Comparison of ENCODE assay signal across 1 cellular context in the genomic region with DNA sequence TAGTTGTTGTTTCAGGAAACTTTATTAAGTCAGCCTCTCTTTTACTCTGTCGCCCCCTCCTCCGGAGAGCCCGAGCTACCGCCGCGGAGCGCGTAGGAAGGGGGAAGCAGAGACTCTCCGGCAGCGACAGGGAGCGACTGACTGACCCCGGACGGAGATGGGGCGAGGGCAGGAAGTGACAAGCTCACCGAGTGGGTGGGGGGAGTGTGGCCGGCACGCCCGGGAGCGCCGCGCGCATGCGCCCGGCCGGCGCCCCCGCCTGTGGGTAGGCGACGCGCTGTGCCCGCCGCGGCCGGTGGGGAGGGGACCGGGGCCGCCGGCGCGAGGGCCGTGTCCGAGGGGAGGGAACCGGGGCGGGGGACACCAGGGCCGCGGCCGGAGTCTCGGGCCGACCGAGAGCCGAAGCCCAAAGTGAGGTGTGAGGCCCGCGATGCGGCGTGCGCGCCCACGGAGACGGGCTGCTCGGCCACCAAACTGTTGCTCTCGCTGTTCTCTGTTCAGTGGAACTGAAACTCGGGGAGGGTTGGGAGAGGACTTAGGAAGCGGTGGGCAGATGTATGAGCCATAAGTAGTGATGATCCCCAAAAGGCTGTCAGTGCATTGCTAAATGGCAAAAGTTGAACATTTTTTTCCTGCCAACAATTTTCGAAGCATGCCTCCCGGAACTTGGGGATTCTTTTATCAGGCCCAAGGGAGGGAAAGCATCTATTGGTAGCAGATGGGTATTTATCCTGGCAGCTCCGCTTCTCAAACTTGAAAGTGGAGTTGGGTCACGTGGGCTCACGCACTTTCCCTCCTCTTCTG.
TF ChIP-seq lines count a peak whose summit lies in the region.

A gene with protein sequence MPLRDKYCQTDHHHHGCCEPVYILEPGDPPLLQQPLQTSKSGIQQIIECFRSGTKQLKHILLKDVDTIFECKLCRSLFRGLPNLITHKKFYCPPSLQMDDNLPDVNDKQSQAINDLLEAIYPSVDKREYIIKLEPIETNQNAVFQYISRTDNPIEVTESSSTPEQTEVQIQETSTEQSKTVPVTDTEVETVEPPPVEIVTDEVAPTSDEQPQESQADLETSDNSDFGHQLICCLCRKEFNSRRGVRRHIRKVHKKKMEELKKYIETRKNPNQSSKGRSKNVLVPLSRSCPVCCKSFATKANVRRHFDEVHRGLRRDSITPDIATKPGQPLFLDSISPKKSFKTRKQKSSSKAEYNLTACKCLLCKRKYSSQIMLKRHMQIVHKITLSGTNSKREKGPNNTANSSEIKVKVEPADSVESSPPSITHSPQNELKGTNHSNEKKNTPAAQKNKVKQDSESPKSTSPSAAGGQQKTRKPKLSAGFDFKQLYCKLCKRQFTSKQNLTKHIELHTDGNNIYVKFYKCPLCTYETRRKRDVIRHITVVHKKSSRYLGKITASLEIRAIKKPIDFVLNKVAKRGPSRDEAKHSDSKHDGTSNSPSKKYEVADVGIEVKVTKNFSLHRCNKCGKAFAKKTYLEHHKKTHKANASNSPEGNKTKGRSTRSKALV (minus strand): TSS at position 143 of the 804 bp plus-strand sequence. CDS start 1,151 bp downstream, outside the sequence.

TF ChIP-seq in HepG2, 621 proteins besides CTCF, POLR2A, EP300 and RAD21 (continued from another document and continues in another):
- TF ChIP-seq, protein P1, sequence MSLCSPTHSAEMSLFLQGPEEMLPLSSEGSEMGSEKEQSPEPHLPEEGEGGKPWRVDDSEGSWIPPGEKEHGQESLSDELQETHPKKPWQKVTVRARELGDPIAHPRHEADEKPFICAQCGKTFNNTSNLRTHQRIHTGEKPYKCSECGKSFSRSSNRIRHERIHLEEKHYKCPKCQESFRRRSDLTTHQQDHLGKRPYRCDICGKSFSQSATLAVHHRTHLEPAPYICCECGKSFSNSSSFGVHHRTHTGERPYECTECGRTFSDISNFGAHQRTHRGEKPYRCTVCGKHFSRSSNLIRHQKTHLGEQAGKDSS (CRISPR knock-in tag; IDR thresholded peaks at IDR 0.05; ENCODE audit: borderline replicate concordance, low read depth): 0 out of 2 replicates have a peak, but pooled peaks have one; percentile 1
- TF ChIP-seq ZNF775 (CRISPR knock-in tag; IDR thresholded peaks at IDR 0.05; ENCODE audit: borderline replicate concordance): no peak
- no peak for TF ChIP-seq ZNF441 (CRISPR knock-in tag; IDR thresholded peaks at IDR 0.05; ENCODE audit: borderline replicate concordance)
- no peak for TF ChIP-seq NR2F6 (IDR thresholded peaks at IDR 0.05)
- TF ChIP-seq NR2F6 (CRISPR knock-in tag; IDR thresholded peaks at IDR 0.05): no peak; the same call in 1 of the 2 replicates
- peak; percentile 82 for TF ChIP-seq RBFOX2 (IDR thresholded peaks at IDR 0.05; ENCODE audit: low read depth, low read length)
- TF ChIP-seq ZNF260 (CRISPR knock-in tag; IDR thresholded peaks at IDR 0.05; ENCODE audit: borderline replicate concordance, low read depth): no peak
- TF ChIP-seq NR3C1 (CRISPR knock-in tag; IDR thresholded peaks at IDR 0.05): no peak
- TF ChIP-seq, protein P2, sequence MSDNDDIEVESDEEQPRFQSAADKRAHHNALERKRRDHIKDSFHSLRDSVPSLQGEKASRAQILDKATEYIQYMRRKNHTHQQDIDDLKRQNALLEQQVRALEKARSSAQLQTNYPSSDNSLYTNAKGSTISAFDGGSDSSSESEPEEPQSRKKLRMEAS (IDR thresholded peaks at IDR 0.05): peak; percentile 43
- TF ChIP-seq, protein P3, sequence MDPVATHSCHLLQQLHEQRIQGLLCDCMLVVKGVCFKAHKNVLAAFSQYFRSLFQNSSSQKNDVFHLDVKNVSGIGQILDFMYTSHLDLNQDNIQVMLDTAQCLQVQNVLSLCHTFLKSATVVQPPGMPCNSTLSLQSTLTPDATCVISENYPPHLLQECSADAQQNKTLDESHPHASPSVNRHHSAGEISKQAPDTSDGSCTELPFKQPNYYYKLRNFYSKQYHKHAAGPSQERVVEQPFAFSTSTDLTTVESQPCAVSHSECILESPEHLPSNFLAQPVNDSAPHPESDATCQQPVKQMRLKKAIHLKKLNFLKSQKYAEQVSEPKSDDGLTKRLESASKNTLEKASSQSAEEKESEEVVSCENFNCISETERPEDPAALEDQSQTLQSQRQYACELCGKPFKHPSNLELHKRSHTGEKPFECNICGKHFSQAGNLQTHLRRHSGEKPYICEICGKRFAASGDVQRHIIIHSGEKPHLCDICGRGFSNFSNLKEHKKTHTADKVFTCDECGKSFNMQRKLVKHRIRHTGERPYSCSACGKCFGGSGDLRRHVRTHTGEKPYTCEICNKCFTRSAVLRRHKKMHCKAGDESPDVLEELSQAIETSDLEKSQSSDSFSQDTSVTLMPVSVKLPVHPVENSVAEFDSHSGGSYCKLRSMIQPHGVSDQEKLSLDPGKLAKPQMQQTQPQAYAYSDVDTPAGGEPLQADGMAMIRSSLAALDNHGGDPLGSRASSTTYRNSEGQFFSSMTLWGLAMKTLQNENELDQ (CRISPR knock-in tag; IDR thresholded peaks at IDR 0.05; ENCODE audit: borderline replicate concordance): no peak
- TF ChIP-seq ZSCAN20 (CRISPR knock-in tag; IDR thresholded peaks at IDR 0.05; ENCODE audit: borderline replicate concordance): peak; percentile 21; the same call in 1 of the 2 replicates
- TF ChIP-seq ZNF816 (CRISPR knock-in tag; IDR thresholded peaks at IDR 0.05; ENCODE audit: borderline replicate concordance): peak; percentile 48; the same call in 1 of the 2 replicates
- TF ChIP-seq IKZF4 (CRISPR knock-in tag; IDR thresholded peaks at IDR 0.05; ENCODE audit: borderline replicate concordance, low read depth, not compliant biosample characterization): peak; percentile 60
- no peak for TF ChIP-seq RORA (CRISPR knock-in tag; IDR thresholded peaks at IDR 0.05)
- TF ChIP-seq, protein P4, sequence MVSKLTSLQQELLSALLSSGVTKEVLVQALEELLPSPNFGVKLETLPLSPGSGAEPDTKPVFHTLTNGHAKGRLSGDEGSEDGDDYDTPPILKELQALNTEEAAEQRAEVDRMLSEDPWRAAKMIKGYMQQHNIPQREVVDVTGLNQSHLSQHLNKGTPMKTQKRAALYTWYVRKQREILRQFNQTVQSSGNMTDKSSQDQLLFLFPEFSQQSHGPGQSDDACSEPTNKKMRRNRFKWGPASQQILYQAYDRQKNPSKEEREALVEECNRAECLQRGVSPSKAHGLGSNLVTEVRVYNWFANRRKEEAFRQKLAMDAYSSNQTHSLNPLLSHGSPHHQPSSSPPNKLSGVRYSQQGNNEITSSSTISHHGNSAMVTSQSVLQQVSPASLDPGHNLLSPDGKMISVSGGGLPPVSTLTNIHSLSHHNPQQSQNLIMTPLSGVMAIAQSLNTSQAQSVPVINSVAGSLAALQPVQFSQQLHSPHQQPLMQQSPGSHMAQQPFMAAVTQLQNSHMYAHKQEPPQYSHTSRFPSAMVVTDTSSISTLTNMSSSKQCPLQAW (CRISPR knock-in tag; IDR thresholded peaks at IDR 0.05): 0 out of 2 replicates have a peak, but pooled peaks have one; percentile 63
- no peak for TF ChIP-seq NCOR1 (IDR thresholded peaks at IDR 0.05; ENCODE audit: borderline replicate concordance, low read length)
- peak; percentile 82 for TF ChIP-seq ZBTB2 (CRISPR knock-in tag; IDR thresholded peaks at IDR 0.05; ENCODE audit: low read depth)
- TF ChIP-seq ZNF34 (CRISPR knock-in tag; IDR thresholded peaks at IDR 0.05; ENCODE audit: borderline replicate concordance): no peak
- no peak for TF ChIP-seq SNAI1 (CRISPR knock-in tag; IDR thresholded peaks at IDR 0.05; ENCODE audit: borderline replicate concordance)
- no peak; the same call in 1 of the 2 replicates for TF ChIP-seq NCOA2 (CRISPR knock-in tag; IDR thresholded peaks at IDR 0.05)
- no peak for TF ChIP-seq NFE2L1 (CRISPR knock-in tag; IDR thresholded peaks at IDR 0.05; ENCODE audit: borderline replicate concordance)
- TF ChIP-seq ZNF275 (CRISPR knock-in tag; IDR thresholded peaks at IDR 0.05; ENCODE audit: borderline replicate concordance): no peak
- no peak for TF ChIP-seq AGO2 (optimal IDR thresholded peaks at IDR 0.05; ENCODE audit: low read depth, low read length)
- TF ChIP-seq U2AF2 (IDR thresholded peaks at IDR 0.05; ENCODE audit: low read depth, low read length): no peak
- no peak for TF ChIP-seq ZNF569 (CRISPR knock-in tag; IDR thresholded peaks at IDR 0.05; ENCODE audit: borderline replicate concordance)
- TF ChIP-seq MIXL1 (CRISPR knock-in tag; IDR thresholded peaks at IDR 0.05): no peak
- no peak for TF ChIP-seq ZNF724P (CRISPR knock-in tag; IDR thresholded peaks at IDR 0.05; ENCODE audit: borderline replicate concordance)
- TF ChIP-seq, protein P5, sequence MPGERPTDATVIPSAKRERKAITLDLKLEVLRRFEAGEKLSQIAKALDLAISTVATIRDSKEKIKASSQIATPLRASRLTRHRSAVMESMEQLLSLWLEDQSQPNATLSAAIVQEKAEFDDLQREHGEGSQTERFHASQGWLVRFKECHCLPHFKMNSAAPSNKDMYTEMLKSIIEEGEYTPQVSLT (CRISPR knock-in tag; IDR thresholded peaks at IDR 0.05; ENCODE audit: borderline replicate concordance, low read depth): no peak
- TF ChIP-seq ZKSCAN8 (CRISPR knock-in tag; IDR thresholded peaks at IDR 0.05; ENCODE audit: borderline replicate concordance): no peak
- TF ChIP-seq XBP1 (CRISPR knock-in tag; IDR thresholded peaks at IDR 0.05): no peak
- no peak for TF ChIP-seq FOXM1 (CRISPR knock-in tag; IDR thresholded peaks at IDR 0.05)
- no peak for TF ChIP-seq PITX1 (CRISPR knock-in tag; IDR thresholded peaks at IDR 0.05)
- peak; percentile 98 for TF ChIP-seq NR2C2 (CRISPR knock-in tag; IDR thresholded peaks at IDR 0.05; ENCODE audit: borderline replicate concordance)
- no peak for TF ChIP-seq ATAD3A (CRISPR knock-in tag; IDR thresholded peaks at IDR 0.05)
- TF ChIP-seq HNRNPUL1 (IDR thresholded peaks at IDR 0.05; ENCODE audit: low read depth, low read length): no peak
- no peak for TF ChIP-seq ATRX (CRISPR knock-in tag; IDR thresholded peaks at IDR 0.05; ENCODE audit: borderline replicate concordance)
- 0 out of 2 replicates have a peak, but pooled peaks have one; percentile 55 for TF ChIP-seq ZSCAN12 (CRISPR knock-in tag; IDR thresholded peaks at IDR 0.05)
- no peak for TF ChIP-seq ZNF790 (CRISPR knock-in tag; IDR thresholded peaks at IDR 0.05; ENCODE audit: borderline replicate concordance)
- no peak for TF ChIP-seq ZNF660 (CRISPR knock-in tag; IDR thresholded peaks at IDR 0.05; ENCODE audit: borderline replicate concordance, low read depth)
- TF ChIP-seq RELA (CRISPR knock-in tag; IDR thresholded peaks at IDR 0.05): no peak
- TF ChIP-seq HDAC6 (IDR thresholded peaks at IDR 0.05; ENCODE audit: low read depth, low read length): no peak
- peak; percentile 41; the same call in 1 of the 2 replicates for TF ChIP-seq ZNF274 (CRISPR knock-in tag; IDR thresholded peaks at IDR 0.05)
- TF ChIP-seq ZBTB10 (CRISPR knock-in tag; IDR thresholded peaks at IDR 0.05; ENCODE audit: borderline replicate concordance): no peak
